11 cellular contexts compared by ENCODE assay signal in genomic region chr17:41500131-41500911, GRCh38.
A peak's percentile ranks its signal among the peaks of the same experiment; 100 is the strongest.
DNase-seq lines count a peak whose midpoint lies in the region; ATAC-seq and TF ChIP-seq lines count a peak whose summit lies in the region.
"Had no signal": no experiment of that assay in that cellular context is flagged by ENCODE, and none has a peak within 500 bp of the region (broad histone marks: within the 10 kb centered on the region; RNA-seq: fewer than 3 reads in every experiment).

No MANE protein-coding gene starts in this region.

- peaks cover 2% of the 10 kb centered on the region for H3K27me3 Mint-ChIP-seq in nephron progenitor cell (ENCODE audit: low read depth, poor library complexity)

- peak; percentile 73 for DNase-seq in EH (ENCODE audit: low read depth)
- DNase-seq in NB4 (ENCODE audit: low read depth): peak; percentile 24
- peak; percentile 34 to 59 for DNase-seq in cardiac fibroblast (ENCODE audit: low read depth in 2 of 2)
- DNase-seq in nephron progenitor cell: no peak
- DNase-seq in activated CD4-positive, alpha-beta T cell treated with anti-CD3 and anti-CD28 coated beads for 48 hours: no peak
- DNase-seq in pons (ENCODE audit: low spot score): no peak
- DNase-seq: NCI-H187 treated with DMSO at 0.1 percent for 48 hours had no signal

- TF ChIP-seq POLR2A in NB4 (IDR thresholded peaks at IDR 0.05; ENCODE audit: extremely low read depth, insufficient read length): no peak

- H3K9me3 Mint-ChIP-seq in nephron progenitor cell: no peaks in the 10 kb centered on the region
- H3K9me3 Mint-ChIP-seq: activated T-helper 1 cell treated with anti-CD3 and anti-CD28 coated beads, Interleukin-12 subunit alpha, Interleukin-12 subunit beta, Interleukin-2, Interleukin-4 antibody, amounts not matched to agents 30 ng/mL and 10 ng/mL and 1 ng/mL, durations not matched to agents 14 hours and 24 hours and 36 hours; memory B cell had no signal

- peak overlapping the region; percentile 40 for H3K27ac Mint-ChIP-seq in nephron progenitor cell
- H3K27ac Mint-ChIP-seq: activated T-helper 1 cell treated with anti-CD3 and anti-CD28 coated beads, Interleukin-12 subunit alpha, Interleukin-12 subunit beta, Interleukin-2, Interleukin-4 antibody, amounts not matched to agents 30 ng/mL and 10 ng/mL and 1 ng/mL, durations not matched to agents 14 hours and 24 hours and 36 hours; memory B cell had no signal

- ATAC-seq in HG03139 (IDR thresholded peaks at IDR 0.05; ENCODE audit: unreplicated experiment) (no peak), HG03175 (IDR thresholded peaks at IDR 0.05; ENCODE audit: unreplicated experiment) (no peak)

- peaks cover 38% of the 10 kb centered on the region for H3K4me1 Mint-ChIP-seq in nephron progenitor cell

- no peak overlapping the region for H3K4me3 Mint-ChIP-seq in nephron progenitor cell
- H3K4me3 Mint-ChIP-seq: activated T-helper 1 cell treated with anti-CD3 and anti-CD28 coated beads, Interleukin-12 subunit alpha, Interleukin-12 subunit beta, Interleukin-2, Interleukin-4 antibody, amounts not matched to agents 30 ng/mL and 10 ng/mL and 1 ng/mL, durations not matched to agents 14 hours and 24 hours and 36 hours; memory B cell had no signal

- no peak for TF ChIP-seq CTCF in NB4 (IDR thresholded peaks at IDR 0.05; ENCODE audit: low read depth, low read length)
- TF ChIP-seq CTCF in cardiac fibroblast (IDR thresholded peaks at IDR 0.05; ENCODE audit: low read depth, low read length): no peak
- TF ChIP-seq CTCF in nephron progenitor cell (IDR thresholded peaks at IDR 0.05): no peak

- no peaks in the 10 kb centered on the region for H3K36me3 Mint-ChIP-seq in nephron progenitor cell (ENCODE audit: low read depth)
- H3K36me3 Mint-ChIP-seq: memory B cell had no signal

- no peak overlapping the region for H3K4me3 ChIP-seq in NB4 (ENCODE audit: low read depth, low read length)
- H3K4me3 ChIP-seq in cardiac fibroblast (replicated peaks in 1 of 2; ENCODE audit: low read depth in 2 of 2, low read length in 2 of 2): no peak overlapping the region

Comparison
In these comparisons a context has a peak if more than half of its experiments do, and no peak if none do; other contexts are left out.
1. DNase-seq: peak in EH (single experiment), NB4 (single experiment) and cardiac fibroblast (2 of 2); none in nephron progenitor cell (single experiment), activated CD4-positive, alpha-beta T cell treated with anti-CD3 and anti-CD28 coated beads for 48 hours (single experiment) and pons (single experiment).